Comparison of ENCODE assay signal across 16 cellular contexts in genomic region chr13:23965346-23965745, GRCh38.
DNase-seq lines count a peak whose midpoint lies in the region; ATAC-seq, FAIRE-seq and TF ChIP-seq lines count a peak whose summit lies in the region.
"Had no signal": no experiment of that assay in that cellular context is flagged by ENCODE, and none has a peak within 500 bp of the region (broad histone marks: within the 10 kb centered on the region; RNA-seq: fewer than 3 reads in every experiment).

No MANE protein-coding gene starts in this region.

- no peak for DNase-seq in CD8-positive, alpha-beta memory T cell
- no peak for DNase-seq in GM12892 (ENCODE audit: insufficient read length)
- DNase-seq in natural killer cell: no peak
- DNase-seq in hepatic stellate cell (ENCODE audit: low spot score): no peak
- DNase-seq in Calu3: no peak
- no peak for DNase-seq in lower leg skin (ENCODE audit: low spot score in 2 of 2)
- DNase-seq: AML-193; colonic mucosa; foreskin keratinocyte; NCI-H226; stimulated activated CD4-positive, alpha-beta T cell treated with anti-CD3 and anti-CD28 coated beads, Interleukin-2, amount 100 ng/mL, for 48 hours; SW 1271 had no signal

- no peaks in the 10 kb centered on the region for H3K27me3 ChIP-seq in CD8-positive, alpha-beta memory T cell (ENCODE audit: insufficient read depth, low read length, poor library complexity, severe bottlenecking)
- H3K27me3 ChIP-seq: colonic mucosa, foreskin keratinocyte had no signal

- H3K4me3 Mint-ChIP-seq in CD8-positive, alpha-beta memory T cell: peak overlapping the region in 2 of 7 donors; percentile 9 to 85
- H3K4me3 Mint-ChIP-seq in activated T-helper 17 cell treated with anti-CD3 and anti-CD28 coated beads, Interleukin-2, amount 50 U/mL, for 72 hours: no peak overlapping the region
- H3K4me3 Mint-ChIP-seq in natural killer cell: peak overlapping the region; percentile 5
- no peak overlapping the region for H3K4me3 Mint-ChIP-seq in Calu3 (ENCODE audit: low read depth, unreplicated experiment)
- H3K4me3 Mint-ChIP-seq: activated naive CD8-positive, alpha-beta T cell had no signal

- peak overlapping the region in 6 of 8 donors; percentile 57 to 96 (median 90) for H3K27ac Mint-ChIP-seq in CD8-positive, alpha-beta memory T cell
- H3K27ac Mint-ChIP-seq in activated T-helper 17 cell treated with anti-CD3 and anti-CD28 coated beads, Interleukin-2, amount 50 U/mL, for 72 hours: peak overlapping the region; percentile 95
- peak overlapping the region; percentile 89 to 90 for H3K27ac Mint-ChIP-seq in natural killer cell
- no peak overlapping the region for H3K27ac Mint-ChIP-seq in Calu3 (ENCODE audit: unreplicated experiment)

- TF ChIP-seq POLR2A in GM12892 (IDR thresholded peaks at IDR 0.05; ENCODE audit: low read depth, low read length): no peak
- no peak for TF ChIP-seq POLR2A in lower leg skin (IDR thresholded peaks at IDR 0.05)

- POLR2A ChIA-PET in CD8-positive, alpha-beta memory T cell (lab: Charles Lee): no interaction called here

- no peak for ATAC-seq in activated T-helper 17 cell treated with anti-CD3 and anti-CD28 coated beads, Interleukin-2, amount 50 U/mL, for 72 hours (replicated peaks)
- no peak for ATAC-seq in natural killer cell
- no peak for ATAC-seq in GM21576 (IDR thresholded peaks at IDR 0.05; ENCODE audit: unreplicated experiment)
- ATAC-seq: foreskin keratinocyte, left lobe of liver had no signal

- peak; percentile 27 for FAIRE-seq in GM12892 (lab: Jason Lieb, UNC)

- no peak overlapping the region for H3K27ac ChIP-seq in CD8-positive, alpha-beta memory T cell (ENCODE audit: low read depth, low read length)
- H3K27ac ChIP-seq: colonic mucosa, foreskin keratinocyte had no signal

- intact Hi-C loops in natural killer cell (cut with micrococcal nuclease): no loop called here
- intact Hi-C loops in Calu3 (cut with micrococcal nuclease; ENCODE audit: unreplicated experiment): no loop called here
- intact Hi-C loops in lower leg skin (cut with DNase I; ENCODE audit: low total_unique reads): no loop called here

- H3K9me3 Mint-ChIP-seq in CD8-positive, alpha-beta memory T cell: no peaks in the 10 kb centered on the region
- peaks cover 4% of the 10 kb centered on the region for H3K9me3 Mint-ChIP-seq in activated T-helper 17 cell treated with anti-CD3 and anti-CD28 coated beads, Interleukin-2, amount 50 U/mL, for 72 hours
- H3K9me3 Mint-ChIP-seq in natural killer cell: no peaks in the 10 kb centered on the region
- no peaks in the 10 kb centered on the region for H3K9me3 Mint-ChIP-seq in Calu3 (ENCODE audit: low read depth, unreplicated experiment)

- no peaks in the 10 kb centered on the region for H3K36me3 ChIP-seq in CD8-positive, alpha-beta memory T cell (ENCODE audit: insufficient read depth, low read length)
- H3K36me3 ChIP-seq: colonic mucosa had no signal

- TF ChIP-seq CTCF in natural killer cell (IDR thresholded peaks at IDR 0.05) (no peak), Calu3 (IDR thresholded peaks at IDR 0.05; ENCODE audit: unreplicated experiment) (no peak), lower leg skin (IDR thresholded peaks at IDR 0.05) (no peak)

- H3K4me1 Mint-ChIP-seq in CD8-positive, alpha-beta memory T cell: peaks cover 24 to 37% (median 35%) of the 10 kb centered on the region in 3 donors
- peaks cover 41% of the 10 kb centered on the region for H3K4me1 Mint-ChIP-seq in activated T-helper 17 cell treated with anti-CD3 and anti-CD28 coated beads, Interleukin-2, amount 50 U/mL, for 72 hours
- peaks cover 16 to 21% of the 10 kb centered on the region in 2 donors for H3K4me1 Mint-ChIP-seq in natural killer cell
- peaks cover 4% of the 10 kb centered on the region for H3K4me1 Mint-ChIP-seq in Calu3 (ENCODE audit: low read depth, unreplicated experiment)

- no peaks in the 10 kb centered on the region for H3K9me3 ChIP-seq in CD8-positive, alpha-beta memory T cell (ENCODE audit: low read length)
- H3K9me3 ChIP-seq: colonic mucosa had no signal

- no peaks in the 10 kb centered on the region for H3K27me3 Mint-ChIP-seq in CD8-positive, alpha-beta memory T cell
- no peaks in the 10 kb centered on the region for H3K27me3 Mint-ChIP-seq in activated T-helper 17 cell treated with anti-CD3 and anti-CD28 coated beads, Interleukin-2, amount 50 U/mL, for 72 hours
- H3K27me3 Mint-ChIP-seq in natural killer cell (ENCODE audit: low read depth in 2 of 2) (no peaks in the 10 kb centered on the region), Calu3 (ENCODE audit: unreplicated experiment) (no peaks in the 10 kb centered on the region)
- H3K27me3 Mint-ChIP-seq: activated naive CD8-positive, alpha-beta T cell had no signal

- WGBS in lower leg skin, 2 donors: 64% methylated on average over 5 of the region's 5 CpGs

- CTCF ChIA-PET in CD8-positive, alpha-beta memory T cell (lab: Charles Lee): no interaction called here
- CTCF ChIA-PET in Calu3 (lab: Charles Lee): no interaction called here

- H3K4me3 ChIP-seq in CD8-positive, alpha-beta memory T cell (ENCODE audit: low read length): no peak overlapping the region
- H3K4me3 ChIP-seq in lower leg skin (ENCODE audit: low read depth, poor library complexity, severe bottlenecking): no peak overlapping the region
- H3K4me3 ChIP-seq: colonic mucosa had no signal

- H3K36me3 Mint-ChIP-seq in CD8-positive, alpha-beta memory T cell: no peaks in the 10 kb centered on the region
- H3K36me3 Mint-ChIP-seq in activated T-helper 17 cell treated with anti-CD3 and anti-CD28 coated beads, Interleukin-2, amount 50 U/mL, for 72 hours (ENCODE audit: low read depth): no peaks in the 10 kb centered on the region
- H3K36me3 Mint-ChIP-seq in natural killer cell: no peaks in the 10 kb centered on the region
- H3K36me3 Mint-ChIP-seq in Calu3 (ENCODE audit: insufficient read depth, unreplicated experiment): peaks cover 5% of the 10 kb centered on the region
- H3K36me3 Mint-ChIP-seq: activated naive CD8-positive, alpha-beta T cell had no signal

- H3K4me1 ChIP-seq in CD8-positive, alpha-beta memory T cell (ENCODE audit: insufficient read depth, low read length): peaks cover 7% of the 10 kb centered on the region
- H3K4me1 ChIP-seq: foreskin keratinocyte had no signal

- BruUV-seq in Calu3 (replicated peaks; lab: Mats Ljungman, UMichigan): no TSS peak
